8 cellular contexts compared by ENCODE assay signal in genomic region chr4:6873792-6874461, GRCh38. TPM values are rescaled to one million over a fixed set of nuclear protein-coding genes. Genes with fewer than 3 reads are reported as not detected.
A peak's percentile ranks its signal among the peaks of the same experiment; 100 is the strongest.
DNase-seq lines count a peak whose midpoint lies in the region; ATAC-seq and TF ChIP-seq lines count a peak whose summit lies in the region.

No MANE protein-coding gene starts in this region.

- H3K4me1 Mint-ChIP-seq in activated CD4-positive, alpha-beta memory T cell treated with anti-CD3 and anti-CD28 coated beads for 36 hours (ENCODE audit: low read depth) = no peaks in the 10 kb centered on the region
- H3K4me1 Mint-ChIP-seq in mesothelial cell of epicardium = no peaks in the 10 kb centered on the region

- POLR2A ChIA-PET in activated CD4-positive, alpha-beta memory T cell treated with anti-CD3 and anti-CD28 coated beads for 36 hours (lab: Charles Lee) = interaction anchor here (0.6 to 1.5 kb wide), 7 partner anchors 14 to 201 kb away, joined by 3 to 7 read pairs (median 3); a partner anchor contains a TSS

- intact Hi-C loops in activated CD4-positive, alpha-beta memory T cell treated with anti-CD3 and anti-CD28 coated beads for 36 hours (cut with micrococcal nuclease) = loop anchor here (1.0 kb wide), 2 partner anchors 91 to 154 kb away; no protein-coding TSS in a partner anchor

- no peaks in the 10 kb centered on the region for H3K9me3 Mint-ChIP-seq in activated CD4-positive, alpha-beta memory T cell treated with anti-CD3 and anti-CD28 coated beads for 36 hours
- H3K9me3 Mint-ChIP-seq in mesothelial cell of epicardium = no peaks in the 10 kb centered on the region

- peak; percentile 64 for TF ChIP-seq CTCF in mesothelial cell of epicardium (IDR thresholded peaks at IDR 0.05; ENCODE audit: unreplicated experiment)

- DNase-seq in COR-L47 (lab: John Stamatoyannopoulos, UW) (peak; percentile 51), NCI-H146 treated with DMSO at 0.1 percent for 48 hours (lab: John Stamatoyannopoulos, UW; ENCODE audit: unreplicated experiment) (peak; percentile 4), ecto neural progenitor cell (ENCODE audit: low spot score) (peak; percentile 75), mesothelial cell of epicardium (ENCODE audit: low spot score in 2 of 2, unreplicated experiment in 2 of 2) (peak in 1 of 2 experiments; percentile 72), NCI-H2171 treated with DMSO at 0.1 percent for 48 hours (lab: John Stamatoyannopoulos, UW) (no peak)
- DNase-seq in activated CD4-positive, alpha-beta memory T cell treated with anti-CD3 and anti-CD28 coated beads for 36 hours = peak; percentile 86
- peak; percentile 72 for DNase-seq in stimulated activated CD8-positive, alpha-beta memory T cell treated with anti-CD3 and anti-CD28 coated beads, Interleukin-4, amount 100 ng/mL, for 24 hours (ENCODE audit: low read depth)

- H3K36me3 Mint-ChIP-seq in activated CD4-positive, alpha-beta memory T cell treated with anti-CD3 and anti-CD28 coated beads for 36 hours = peaks cover 16% of the 10 kb centered on the region
- peaks cover 39% of the 10 kb centered on the region for H3K36me3 Mint-ChIP-seq in mesothelial cell of epicardium

- no peak overlapping the region for H3K27ac Mint-ChIP-seq in activated CD4-positive, alpha-beta memory T cell treated with anti-CD3 and anti-CD28 coated beads for 36 hours
- H3K27ac Mint-ChIP-seq in mesothelial cell of epicardium = no peak overlapping the region

- peak; percentile 74 for ATAC-seq in GM21515 (IDR thresholded peaks at IDR 0.05; ENCODE audit: unreplicated experiment)

- H3K4me3 Mint-ChIP-seq in activated CD4-positive, alpha-beta memory T cell treated with anti-CD3 and anti-CD28 coated beads for 36 hours = no peak overlapping the region
- no peak overlapping the region for H3K4me3 Mint-ChIP-seq in mesothelial cell of epicardium

- no peaks in the 10 kb centered on the region for H3K27me3 Mint-ChIP-seq in activated CD4-positive, alpha-beta memory T cell treated with anti-CD3 and anti-CD28 coated beads for 36 hours
- no peaks in the 10 kb centered on the region for H3K27me3 Mint-ChIP-seq in mesothelial cell of epicardium (ENCODE audit: low read depth)

- CTCF ChIA-PET in activated CD4-positive, alpha-beta memory T cell treated with anti-CD3 and anti-CD28 coated beads for 36 hours (lab: Charles Lee) = interaction anchor here (0.7 to 6.9 kb wide), 64 partner anchors 8 to 232 kb away, joined by 3 to 252 read pairs (median 5); partner anchors contain the start of genes BLOC1S4, GRPEL1, MRFAP1L1 and TADA2B

RNA-seq across cellular contexts. Expression of gene TBC1D14, which starts 35.7 kb away (rescaled TPM):
- total RNA-seq in activated CD4-positive, alpha-beta memory T cell treated with anti-CD3 and anti-CD28 coated beads for 36 hours = 10 to 100 TPM; 37.1 to 37.3 TPM
- total RNA-seq in mesothelial cell of epicardium = 54.5 to 58.2 TPM (median 56.3 TPM) in 3 replicates
